Comparison of ENCODE assay signal across 34 cellular contexts in the genomic region with DNA sequence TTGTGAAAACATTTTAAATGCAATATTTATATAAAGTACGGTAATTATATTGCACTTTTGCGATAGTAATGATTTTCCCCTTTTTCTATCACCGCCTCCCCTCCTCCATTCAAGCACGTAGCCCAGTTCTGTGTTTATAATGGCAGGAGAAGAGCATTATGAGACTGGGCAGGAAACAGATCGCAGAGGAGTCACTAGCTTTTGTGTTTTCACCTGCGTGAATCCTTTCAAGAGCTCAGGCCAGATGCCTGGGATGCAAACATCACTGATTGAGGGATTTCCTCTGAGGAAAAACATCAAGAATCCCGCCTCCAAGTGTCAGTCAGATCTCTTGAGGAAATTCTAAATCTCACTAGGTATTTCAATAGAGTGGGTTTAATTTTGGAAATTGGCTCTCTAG.
DNase-seq lines count a peak whose midpoint lies in the region; ATAC-seq lines count a peak whose summit lies in the region.
"Had no signal": no experiment of that assay in that cellular context is flagged by ENCODE, and none has a peak within 500 bp of the region (broad histone marks: within the 10 kb centered on the region; RNA-seq: fewer than 3 reads in every experiment).

No MANE protein-coding gene starts in this region.

- ATAC-seq in GM19395 (IDR thresholded peaks at IDR 0.05; ENCODE audit: unreplicated experiment), result no peak
- ATAC-seq: activated T-cell treated with anti-CD3 and anti-CD28 coated beads, Interleukin-2, amount 50 U/mL, for 4 hours; effector memory CD8-positive, alpha-beta T cell; T-cell had no signal

- no peak overlapping the region for H3K9ac ChIP-seq in mesenchymal stem cell (ENCODE audit: low read length)
- H3K9ac ChIP-seq: parathyroid adenoma had no signal

- no peaks in the 10 kb centered on the region for H3K79me1 ChIP-seq in mesenchymal stem cell (replicated peaks; ENCODE audit: low read length, poor library complexity, severe bottlenecking)

- H2AFZ ChIP-seq in mesenchymal stem cell (ENCODE audit: low read depth, low read length), result no peak overlapping the region
- H2AFZ ChIP-seq: parathyroid adenoma had no signal

- H3K9me3 Mint-ChIP-seq in activated T-cell treated with anti-CD3 and anti-CD28 coated beads, Interleukin-2, amount 50 U/mL, for 24 hours, result no peaks in the 10 kb centered on the region
- H3K9me3 Mint-ChIP-seq: activated B cell treated with CpG ODN at 0.5 μM for 24 hours; activated T-cell treated with anti-CD3 and anti-CD28 coated beads, Interleukin-2, amount 50 U/mL, for 4 hours; neural crest cell; T-cell had no signal

- H2BK5ac ChIP-seq in mesenchymal stem cell (ENCODE audit: low read depth, low read length, poor library complexity, severe bottlenecking), result no peak overlapping the region

- no peak overlapping the region for H3K27ac Mint-ChIP-seq in activated T-cell treated with anti-CD3 and anti-CD28 coated beads, Interleukin-2, amount 50 U/mL, for 24 hours
- H3K27ac Mint-ChIP-seq: activated B cell treated with CpG ODN at 0.5 μM for 24 hours; activated naive CD8-positive, alpha-beta T cell treated with anti-CD3 and anti-CD28 coated beads for 36 hours; B cell; effector memory CD8-positive, alpha-beta T cell; stimulated activated naive CD8-positive, alpha-beta T cell treated with anti-CD3 and anti-CD28 coated beads, Interleukin-15, Interleukin-2, amounts not matched to agents 100 ng/mL and 50 ng/mL, for 24 hours; T-cell had no signal

- peak overlapping the region; percentile 57 for H2AK5ac ChIP-seq in mesenchymal stem cell (ENCODE audit: low read length, severe bottlenecking)

- H2BK120ac ChIP-seq in mesenchymal stem cell (ENCODE audit: low read depth, low read length), result no peak overlapping the region

- H3K4me1 Mint-ChIP-seq in activated T-cell treated with anti-CD3 and anti-CD28 coated beads, Interleukin-2, amount 50 U/mL, for 24 hours (ENCODE audit: low read depth), result no peaks in the 10 kb centered on the region
- H3K4me1 Mint-ChIP-seq: activated B cell treated with CpG ODN at 0.5 μM for 24 hours; activated naive CD8-positive, alpha-beta T cell treated with anti-CD3 and anti-CD28 coated beads for 36 hours; B cell had no signal

- H3K14ac ChIP-seq in mesenchymal stem cell (ENCODE audit: low read length in 2 of 2), result no peak overlapping the region

- no peak overlapping the region for H4K91ac ChIP-seq in mesenchymal stem cell (ENCODE audit: low read length)

- H3K4me2 ChIP-seq in mesenchymal stem cell (ENCODE audit: low read length, poor library complexity, severe bottlenecking), result no peak overlapping the region

- H3K27ac ChIP-seq in mesenchymal stem cell (ENCODE audit: low read length, poor library complexity, severe bottlenecking), result no peak overlapping the region
- H3K27ac ChIP-seq: HL-60, parathyroid adenoma, right atrium auricular region, spleen, testis, uterus had no signal

- no peaks in the 10 kb centered on the region for H3K36me3 ChIP-seq in mesenchymal stem cell (ENCODE audit: control insufficient read depth in 1 of 2, insufficient read depth in 2 of 2, low read depth in 1 of 2, low read length in 2 of 2)
- H3K36me3 ChIP-seq: HAP-1, right atrium auricular region, spleen, uterus had no signal

- H3K18ac ChIP-seq in mesenchymal stem cell (ENCODE audit: low read depth in 1 of 2, low read length in 2 of 2), result no peak overlapping the region

- H2BK12ac ChIP-seq in mesenchymal stem cell (ENCODE audit: low read length in 2 of 2), result no peak overlapping the region

- intact Hi-C loops in cardiac septum (cut with DNase I), result no loop called here

- peaks cover 7% of the 10 kb centered on the region for H3K27me3 Mint-ChIP-seq in activated T-cell treated with anti-CD3 and anti-CD28 coated beads, Interleukin-2, amount 50 U/mL, for 24 hours

- DNase-seq in COLO668 (lab: John Stamatoyannopoulos, UW; ENCODE audit: unreplicated experiment), result peak; percentile 12
- DNase-seq in DMS153 treated with DMSO at 0.1 percent for 48 hours (lab: John Stamatoyannopoulos, UW; ENCODE audit: unreplicated experiment), result peak; percentile 41
- peak; percentile 54 for DNase-seq in NCI-H748 treated with DMSO at 0.1 percent for 48 hours (lab: John Stamatoyannopoulos, UW)
- DNase-seq in mesenchymal stem cell, result no peak
- no peak for DNase-seq in cardiac septum (ENCODE audit: low spot score)
- no peak for DNase-seq in activated T-cell treated with anti-CD3 and anti-CD28 coated beads, Interleukin-2, amount 50 U/mL, for 24 hours
- DNase-seq: ACHN; activated B cell treated with CpG ODN at 0.5 μM for 24 hours; activated CD4-positive, alpha-beta T cell treated with anti-CD3 and anti-CD28 coated beads, Interleukin-2, amount 50 U/mL, for 1 hour; activated gamma-delta T cell; activated naive CD8-positive, alpha-beta T cell treated with anti-CD3 and anti-CD28 coated beads for 36 hours; activated T-cell treated with anti-CD3 and anti-CD28 coated beads, Interleukin-2, amount 50 U/mL, for 4 hours; anterior cingulate cortex; CD4-positive, alpha-beta memory T cell; effector memory CD8-positive, alpha-beta T cell; foreskin fibroblast; Kasumi-1; mammary epithelial cell; NCI-H1694; NCI-H82; RPMI8226; stimulated activated CD4-positive, alpha-beta T cell treated with anti-CD3 and anti-CD28 coated beads, Interleukin-2, amount 100 ng/mL, for 24 hours; uterus had no signal

- no peak overlapping the region for H3K4me3 ChIP-seq in mesenchymal stem cell (ENCODE audit: insufficient read depth in 1 of 2, low read depth in 1 of 2, low read length in 2 of 2)
- H3K4me3 ChIP-seq: HAP-1, right atrium auricular region, spleen, uterus had no signal

- H2BK15ac ChIP-seq in mesenchymal stem cell (ENCODE audit: low read depth, poor library complexity, severe bottlenecking), result no peak overlapping the region

- peaks cover 4% of the 10 kb centered on the region for H3K4me1 ChIP-seq in mesenchymal stem cell (ENCODE audit: control insufficient read depth, insufficient read depth, low read depth, low read length)
- H3K4me1 ChIP-seq: uterus had no signal

- WGBS in mesenchymal stem cell, result 97% methylated on average over 6 of the region's 7 CpGs

- no peak overlapping the region for H4K8ac ChIP-seq in mesenchymal stem cell (ENCODE audit: low read length)

- H3K4ac ChIP-seq in mesenchymal stem cell (ENCODE audit: low read depth in 1 of 2, low read length in 2 of 2), result no peak overlapping the region

- no peaks in the 10 kb centered on the region for H3K9me3 ChIP-seq in mesenchymal stem cell (ENCODE audit: control insufficient read depth, low read length)
- H3K9me3 ChIP-seq: HAP-1, right atrium auricular region, spleen, testis, uterus had no signal

- H3K36me3 Mint-ChIP-seq in activated T-cell treated with anti-CD3 and anti-CD28 coated beads, Interleukin-2, amount 50 U/mL, for 24 hours (ENCODE audit: low read depth), result no peaks in the 10 kb centered on the region
- H3K36me3 Mint-ChIP-seq: activated naive CD8-positive, alpha-beta T cell treated with anti-CD3 and anti-CD28 coated beads for 36 hours; CD4-positive, alpha-beta memory T cell; T-cell had no signal

- H3K23ac ChIP-seq in mesenchymal stem cell (ENCODE audit: low read length in 2 of 2), result no peak overlapping the region

- H3K4me3 Mint-ChIP-seq in activated T-cell treated with anti-CD3 and anti-CD28 coated beads, Interleukin-2, amount 50 U/mL, for 24 hours, result no peak overlapping the region
- H3K4me3 Mint-ChIP-seq: activated B cell treated with CpG ODN at 0.5 μM for 24 hours; activated naive CD8-positive, alpha-beta T cell treated with anti-CD3 and anti-CD28 coated beads for 36 hours; activated T-cell treated with anti-CD3 and anti-CD28 coated beads, Interleukin-2, amount 50 U/mL, for 4 hours; B cell; CD4-positive, alpha-beta memory T cell; effector memory CD8-positive, alpha-beta T cell; neural crest cell; stimulated activated naive CD8-positive, alpha-beta T cell treated with anti-CD3 and anti-CD28 coated beads, Interleukin-15, Interleukin-2, amounts not matched to agents 100 ng/mL and 50 ng/mL, for 24 hours; T-cell had no signal

- no peaks in the 10 kb centered on the region for H3K27me3 ChIP-seq in mesenchymal stem cell (ENCODE audit: control insufficient read depth in 1 of 2, insufficient read depth in 1 of 2, low read length in 2 of 2)
- H3K27me3 ChIP-seq: right atrium auricular region, testis, uterus had no signal

Comparison
In these comparisons a context has a peak if more than half of its experiments do, and no peak if none do; other contexts are left out.
1. DNase-seq: peak in COLO668 (single experiment), DMS153 treated with DMSO at 0.1 percent for 48 hours (single experiment) and NCI-H748 treated with DMSO at 0.1 percent for 48 hours (single experiment); none in mesenchymal stem cell (single experiment), cardiac septum (single experiment) and activated T-cell treated with anti-CD3 and anti-CD28 coated beads, Interleukin-2, amount 50 U/mL, for 24 hours (single experiment).